Comparison of ENCODE assay signal across 23 cellular contexts in genomic region chr1:117639741-117640140, GRCh38. TPM values are rescaled to one million over a fixed set of nuclear protein-coding genes. Genes with fewer than 3 reads are reported as not detected.
DNase-seq lines count a peak whose midpoint lies in the region; ATAC-seq and TF ChIP-seq lines count a peak whose summit lies in the region.
"Had no signal": no experiment of that assay in that cellular context is flagged by ENCODE, and none has a peak within 500 bp of the region (broad histone marks: within the 10 kb centered on the region; RNA-seq: fewer than 3 reads in every experiment).

No MANE protein-coding gene starts in this region.

- CTCF ChIA-PET in OCI-LY7 (lab: Charles Lee; ENCODE audit: unreplicated experiment): no interaction called here

- intact Hi-C loops in OCI-LY7 (cut with micrococcal nuclease; ENCODE audit: unreplicated experiment): loop anchor here (10.0 kb wide), 1 partner anchor 285 kb away; the partner anchor contains the start of genes GDAP2 and WDR3

- no peaks in the 10 kb centered on the region for H3K79me2 ChIP-seq in OCI-LY7 (ENCODE audit: insufficient read depth, low read depth, low read length)

- BruUV-seq in OCI-LY7 (replicated peaks; lab: Mats Ljungman, UMichigan): no TSS peak

- no peak for TF ChIP-seq CTCF in OCI-LY7 (conservative IDR thresholded peaks at IDR 0.05; ENCODE audit: low read length)

- H3K4me1 ChIP-seq in OCI-LY7 (ENCODE audit: insufficient read depth, low read length, poor library complexity, severe bottlenecking): peaks cover 100% of the 10 kb centered on the region
- H3K4me1 ChIP-seq: A549, BE2C had no signal

- no peak overlapping the region for H2AFZ ChIP-seq in OCI-LY7 (ENCODE audit: low read length)
- H2AFZ ChIP-seq: GM23338 had no signal

- peak overlapping the region; percentile 86 for H3K4me2 ChIP-seq in OCI-LY7 (ENCODE audit: low read length)
- H3K4me2 ChIP-seq: A549; BLaER1 treated with 17β-estradiol and CSF1 and Interleukin-3, amounts not matched to agents 10 nM and 100 nM; GM23338 had no signal

- DNase-seq in activated CD8-positive, alpha-beta memory T cell treated with anti-CD3 and anti-CD28 coated beads, Interleukin-2, amount 50 U/mL, for 48 hours: peak; percentile 35
- DNase-seq in activated CD8-positive, alpha-beta memory T cell treated with anti-CD3 and anti-CD28 coated beads, Interleukin-2, amount 50 U/mL, for 4 hours: no peak
- DNase-seq in OCI-LY7 (ENCODE audit: low spot score) (no peak), left lobe of liver (ENCODE audit: low spot score) (peak; percentile 6), NCI-H1048 (lab: John Stamatoyannopoulos, UW) (no peak), Kasumi-1 (lab: John Stamatoyannopoulos, UW) (no peak), NCI-H748 treated with DMSO at 0.1 percent for 48 hours (lab: John Stamatoyannopoulos, UW) (no peak)
- DNase-seq: 8988T; ACHN; AML-193; BE2C; CD4-positive, alpha-beta T cell; CD8-positive, alpha-beta memory T cell; DMS 273 treated with DMSO at 0.1 percent for 48 hours; DMS79; EL; GDM1; H9 had no signal

- no peaks in the 10 kb centered on the region for H3K9me2 ChIP-seq in OCI-LY7 (ENCODE audit: insufficient read depth, low read length)

- POLR2A ChIA-PET in OCI-LY7 (lab: Charles Lee): interaction anchor here (1.6 to 29.0 kb wide), 2 partner anchors 17 to 31 kb away, joined by 5 to 760 read pairs; no protein-coding TSS in a partner anchor

- ATAC-seq in left lobe of liver: no peak
- ATAC-seq: A549, GM12878, GM23338, HCT116 had no signal

- no peaks in the 10 kb centered on the region for H4K20me1 ChIP-seq in OCI-LY7 (ENCODE audit: insufficient read depth, low read length)

- no peak overlapping the region for H3K27ac ChIP-seq in OCI-LY7 (ENCODE audit: low read depth, low read length, poor library complexity, severe bottlenecking)
- H3K27ac ChIP-seq: A549; BLaER1 treated with 17β-estradiol and CSF1 and Interleukin-3, amounts not matched to agents 10 nM and 100 nM had no signal

- no peaks in the 10 kb centered on the region for H3K36me3 ChIP-seq in OCI-LY7 (ENCODE audit: insufficient read depth, low read length)
- H3K36me3 ChIP-seq: BE2C; BLaER1 treated with 17β-estradiol and CSF1 and Interleukin-3, amounts not matched to agents 10 nM and 100 nM had no signal

- no peak overlapping the region for H3K4me3 ChIP-seq in OCI-LY7 (ENCODE audit: low read depth, low read length, poor library complexity, severe bottlenecking)
- H3K4me3 ChIP-seq: A549; BLaER1 treated with 17β-estradiol and CSF1 and Interleukin-3, amounts not matched to agents 10 nM and 100 nM; GM12878; GM23338 had no signal

- H3K9me3 ChIP-seq in OCI-LY7 (ENCODE audit: low read length): no peaks in the 10 kb centered on the region
- H3K9me3 ChIP-seq: A549; BE2C; BLaER1 treated with 17β-estradiol and CSF1 and Interleukin-3, amounts not matched to agents 10 nM and 100 nM had no signal

RNA-seq across cellular contexts. Expression of gene TENT5C, which starts 33.9 kb away (rescaled TPM):
- total RNA-seq in OCI-LY7 (2014; rRNA removed; shearing (Covaris generic)): 11.6 and 13.3 TPM in 2 replicates
- total RNA-seq in OCI-LY7 (2022): 26.5 and 31.1 TPM in 2 replicates
- 2.4 TPM for total RNA-seq in left lobe of liver

Comparison
In these comparisons a context has a peak if more than half of its experiments do, and no peak if none do; other contexts are left out.
1. DNase-seq: peak in activated CD8-positive, alpha-beta memory T cell treated with anti-CD3 and anti-CD28 coated beads, Interleukin-2, amount 50 U/mL, for 48 hours (single experiment) and left lobe of liver (single experiment); none in activated CD8-positive, alpha-beta memory T cell treated with anti-CD3 and anti-CD28 coated beads, Interleukin-2, amount 50 U/mL, for 4 hours (single experiment), OCI-LY7 (single experiment), NCI-H1048 (single experiment), Kasumi-1 (0 of 2) and NCI-H748 treated with DMSO at 0.1 percent for 48 hours (single experiment).